ENCODE assay signal across 8 cellular contexts in genomic region chr1:15154480-15155036, GRCh38. TPM values are rescaled to one million over a fixed set of nuclear protein-coding genes. Genes with fewer than 3 reads are reported as not detected.
DNase-seq lines count a peak whose midpoint lies in the region; ATAC-seq and TF ChIP-seq lines count a peak whose summit lies in the region.

No MANE protein-coding gene starts in this region.

- WGBS in IMR-90 (ENCODE audit: extremely low coverage in 2 of 2, insufficient read length in 1 of 2), 2 experiments: 11% methylated on average over 20 of the region's 37 CpGs; no CpG with 5 or more reads in 1 of the 2 experiments

- peak overlapping the region; percentile 11 for H2BK5ac ChIP-seq in IMR-90 (ENCODE audit: low read depth, low read length, poor library complexity, severe bottlenecking)

- H4K20me1 ChIP-seq in IMR-90 (ENCODE audit: insufficient read depth, low read length): peaks cover 9% of the 10 kb centered on the region

- 0 out of 3 replicates have a peak overlapping the region, but pooled peaks have one; percentile 45 for H2BK15ac ChIP-seq in IMR-90 (ENCODE audit: low read depth, low read length)

- POLR2A ChIA-PET in IMR-90 (lab: Charles Lee; ENCODE audit: unreplicated experiment): no interaction called here

- peak overlapping the region; percentile 66 for H3K23ac ChIP-seq in IMR-90 (ENCODE audit: low read depth, low read length)

- intact Hi-C loops in IMR-90 (cut with micrococcal nuclease): no loop called here

- TF ChIP-seq RAD21 in IMR-90 (IDR thresholded peaks at IDR 0.05; ENCODE audit: low read length): no peak

- peak overlapping the region; percentile 57 for H2AK5ac ChIP-seq in IMR-90 (ENCODE audit: low read depth, low read length)

- peak overlapping the region; percentile 92 for H3K14ac ChIP-seq in IMR-90 (replicated peaks; ENCODE audit: low read depth, low read length)

- H3K27ac ChIP-seq in IMR-90 (ENCODE audit: insufficient read depth, low read length): peak overlapping the region; percentile 56

- peaks cover 19% of the 10 kb centered on the region for H3K4me1 ChIP-seq in BE2C
- peaks cover 31% of the 10 kb centered on the region for H3K4me1 ChIP-seq in IMR-90 (ENCODE audit: control insufficient read depth, insufficient read depth, low read length)

- H3K36me3 ChIP-seq in BE2C (peaks cover 5% of the 10 kb centered on the region; the same call in 1 of the 2 replicates), IMR-90 (ENCODE audit: control insufficient read depth, insufficient read depth, low read length) (peaks cover 3% of the 10 kb centered on the region)

- peaks cover 36 to 49% of the 10 kb centered on the region in 2 experiments for H3K79me1 ChIP-seq in IMR-90 (ENCODE audit: low read depth in 1 of 2, low read length in 2 of 2)

- peak overlapping the region; percentile 78 for H3K4me3 ChIP-seq in BE2C (ENCODE audit: low read depth, low read length)
- peak overlapping the region; percentile 80 for H3K4me3 ChIP-seq in IMR-90 (ENCODE audit: insufficient read depth, low read depth, low read length)

- ATAC-seq in IMR-90 (ENCODE audit: low read depth) (peak; percentile 3), omental fat pad (ENCODE audit: low FRiP score) (no peak), HG02571 (IDR thresholded peaks at IDR 0.05; ENCODE audit: unreplicated experiment) (no peak)

- H3K56ac ChIP-seq in IMR-90 (ENCODE audit: extremely low read depth, insufficient read depth, low read length): no peak overlapping the region

- peak overlapping the region; percentile 71 for H3K18ac ChIP-seq in IMR-90 (ENCODE audit: low read depth, low read length)

- peak overlapping the region; percentile 66 for H4K91ac ChIP-seq in IMR-90 (ENCODE audit: insufficient read depth, low read depth, low read length)

- H4K8ac ChIP-seq in IMR-90 (ENCODE audit: low read depth in 2 of 2, low read length in 2 of 2): peak overlapping the region in 1 of 2 experiments; percentile 41; a peak in 1 of 4 replicates

- peak; percentile 5; the same call in 1 of the 2 replicates for TF ChIP-seq POLR2A in IMR-90 (IDR thresholded peaks at IDR 0.05; ENCODE audit: low read depth, low read length)

- peak overlapping the region; percentile 14 for H2BK20ac ChIP-seq in IMR-90 (ENCODE audit: low read depth, low read length)

- peak overlapping the region; percentile 84 for H2AFZ ChIP-seq in IMR-90 (replicated peaks; ENCODE audit: low read length, poor library complexity)

- in situ Hi-C loops in IMR-90 (cut with MboI; ENCODE audit: low sequenced_read_pairs): loop anchor here (5.0 to 10.0 kb wide), 2 partner anchors 118 to 270 kb away; no protein-coding TSS in a partner anchor

- peak; percentile 40 for DNase-seq in BE2C
- no peak for DNase-seq in IMR-90
- DNase-seq in dermis blood vessel endothelial cell: peak; percentile 40
- peak; percentile 91 for DNase-seq in mesenteric fat pad (ENCODE audit: low spot score)
- no peak for DNase-seq in NCI-H524 (lab: John Stamatoyannopoulos, UW)
- no peak for DNase-seq in omental fat pad (ENCODE audit: low spot score)
- DNase-seq in cortex of kidney (lab: John Stamatoyannopoulos, UW): no peak

- peak overlapping the region; percentile 43 for H4K5ac ChIP-seq in IMR-90 (ENCODE audit: low read depth, low read length)

- no peaks in the 10 kb centered on the region for H3K27me3 ChIP-seq in BE2C
- H3K27me3 ChIP-seq in IMR-90 (ENCODE audit: control insufficient read depth, insufficient read depth, low read length): 0 out of 2 replicates have a peak, but pooled peaks cover 3% of the 10 kb centered on the region

- no peaks in the 10 kb centered on the region for H3K9me3 ChIP-seq in BE2C
- H3K9me3 ChIP-seq in IMR-90 (ENCODE audit: control insufficient read depth, insufficient read depth, low read length): peaks cover 3% of the 10 kb centered on the region; the same call in 1 of the 2 replicates

- TF ChIP-seq CTCF in BE2C (IDR thresholded peaks at IDR 0.05; ENCODE audit: low read depth, low read length): no peak
- no peak for TF ChIP-seq CTCF in IMR-90 (conservative IDR thresholded peaks at IDR 0.05; ENCODE audit: low read depth, low read length)
- TF ChIP-seq CTCF in omental fat pad (IDR thresholded peaks at IDR 0.05): no peak

- H3K4me2 ChIP-seq in IMR-90 (ENCODE audit: low read depth, low read length): peak overlapping the region; percentile 91

- H2AK9ac ChIP-seq in IMR-90 (replicated peaks; ENCODE audit: low read depth, low read length, poor library complexity): peak overlapping the region; percentile 92

- peak overlapping the region; percentile 76 for H3K9ac ChIP-seq in IMR-90 (ENCODE audit: low read depth, low read length)

- dilution Hi-C loops in IMR-90 (cut with HindIII; ENCODE audit: low sequenced_read_pairs, unreplicated experiment): no loop called here

- CTCF ChIA-PET in IMR-90 (lab: Yijun Ruan, JAX): interaction anchor here (1.2 to 2.4 kb wide), 2 partner anchors 24 to 117 kb away, joined by 3 to 14 read pairs; no protein-coding TSS in a partner anchor

- peaks cover 26% of the 10 kb centered on the region for H3K9me1 ChIP-seq in IMR-90 (ENCODE audit: insufficient read depth, low read length)

- BruUV-seq in IMR-90 (replicated peaks; lab: Mats Ljungman, UMichigan): no TSS peak

- H3K4ac ChIP-seq in IMR-90 (ENCODE audit: low read depth, low read length): peak overlapping the region; percentile 87

- peak overlapping the region; percentile 48 for H2BK120ac ChIP-seq in IMR-90 (ENCODE audit: low read depth, low read length)

TF ChIP-seq in IMR-90, 13 proteins besides CTCF, POLR2A, EP300 and RAD21:
- TF ChIP-seq BHLHE40 (IDR thresholded peaks at IDR 0.05; ENCODE audit: low read depth, low read length): no peak
- no peak for TF ChIP-seq CEBPB (IDR thresholded peaks at IDR 0.05; ENCODE audit: low read depth, low read length)
- TF ChIP-seq MAZ (IDR thresholded peaks at IDR 0.05; ENCODE audit: borderline replicate concordance, low read depth, low read length): peak; percentile 23; the same call in 1 of the 2 replicates
TF ChIP-seq in IMR-90: peak in this region for 1.

RNA-seq across cellular contexts. Expression of gene TMEM51, which starts 1.0 kb away (rescaled TPM):
- 47.7 TPM for polyA plus RNA-seq in BE2C (2012; ENCODE audit: insufficient read depth, insufficient read length, low read depth)
- total RNA-seq in IMR-90 (2012; rRNA removed): 2.7 and 3.6 TPM in 2 replicates
- polyA plus RNA-seq in IMR-90 (2012; rRNA removed): 10.2 and 11.6 TPM in 2 replicates
- polyA plus RNA-seq in IMR-90 (2012; cell fraction: cytosol; rRNA removed): 12.3 and 20.7 TPM in 2 replicates
- 8.6 and 13.7 TPM in 2 replicates for polyA plus RNA-seq in IMR-90 (2012; cell fraction: nucleus; rRNA removed; ENCODE audit: low replicate concordance)
- total RNA-seq in dermis blood vessel endothelial cell: 10.0 and 10.2 TPM in 2 replicates
- 4.3 TPM for total RNA-seq in mesenteric fat pad
- total RNA-seq in omental fat pad: 1 to 10 TPM; 3.3 to 8.6 (median 4.4) TPM

Comparison
In these comparisons a context has a peak if more than half of its experiments do, and no peak if none do; other contexts are left out.
1. DNase-seq: peak in BE2C (single experiment), dermis blood vessel endothelial cell (single experiment) and mesenteric fat pad (single experiment); none in IMR-90 (single experiment), NCI-H524 (0 of 2), omental fat pad (single experiment) and cortex of kidney (single experiment).